10 cellular contexts compared by ENCODE assay signal in genomic region chr19:16259385-16260159, GRCh38.
A peak's percentile ranks its signal among the peaks of the same experiment; 100 is the strongest.
DNase-seq lines count a peak whose midpoint lies in the region; ATAC-seq and TF ChIP-seq lines count a peak whose summit lies in the region.
"Had no signal": no experiment of that assay in that cellular context is flagged by ENCODE, and none has a peak within 500 bp of the region (broad histone marks: within the 10 kb centered on the region; RNA-seq: fewer than 3 reads in every experiment).

No MANE protein-coding gene starts in this region.

- no peaks in the 10 kb centered on the region for H3K36me3 ChIP-seq in MM.1S (replicated peaks; ENCODE audit: insufficient read depth, low read length)

- H3K4me1 Mint-ChIP-seq in activated T-helper 2 cell treated with anti-CD3 and anti-CD28 coated beads, Interferon-gamma antibody, Interleukin-2, Interleukin-4, amounts not matched to agents 10 μg/mL and 5 μg/mL and 100 μg/mL, durations not matched to agents 14 hours and 24 hours and 36 hours (ENCODE audit: low read depth), result peaks cover 32% of the 10 kb centered on the region

- H3K27ac Mint-ChIP-seq in activated T-helper 2 cell treated with anti-CD3 and anti-CD28 coated beads, Interferon-gamma antibody, Interleukin-2, Interleukin-4, amounts not matched to agents 10 μg/mL and 5 μg/mL and 100 μg/mL, durations not matched to agents 14 hours and 24 hours and 36 hours, result no peak overlapping the region

- H3K4me3 ChIP-seq in MM.1S (ENCODE audit: low read length) (0 out of 2 replicates have a peak overlapping the region, but pooled peaks have one; percentile 4), right cardiac atrium (ENCODE audit: low read length) (no peak overlapping the region)

- no peaks in the 10 kb centered on the region for H3K36me3 Mint-ChIP-seq in activated T-helper 2 cell treated with anti-CD3 and anti-CD28 coated beads, Interferon-gamma antibody, Interleukin-2, Interleukin-4, amounts not matched to agents 10 μg/mL and 5 μg/mL and 100 μg/mL, durations not matched to agents 14 hours and 24 hours and 36 hours (ENCODE audit: low read depth)

- no peak for TF ChIP-seq CTCF in MM.1S (IDR thresholded peaks at IDR 0.05; ENCODE audit: low read length)

- no peaks in the 10 kb centered on the region for H3K9me3 ChIP-seq in MM.1S (replicated peaks; ENCODE audit: insufficient read depth, low read length)
- H3K9me3 ChIP-seq in right cardiac atrium (ENCODE audit: control insufficient read depth, low read length), result no peaks in the 10 kb centered on the region

- peak; percentile 51 for ATAC-seq in GM19043 (IDR thresholded peaks at IDR 0.05; ENCODE audit: low read depth, unreplicated experiment)
- ATAC-seq in right cardiac atrium, result no peak
- ATAC-seq: Panc1 had no signal

- no peaks in the 10 kb centered on the region for H3K79me2 ChIP-seq in MM.1S (ENCODE audit: low read length)

- no peaks in the 10 kb centered on the region for H4K20me1 ChIP-seq in MM.1S (ENCODE audit: insufficient read depth, low read length)

- peak overlapping the region; percentile 35; the same call in 1 of the 2 replicates for H2AFZ ChIP-seq in MM.1S (ENCODE audit: low read length)

- intact Hi-C loops in right cardiac atrium (cut with DNase I), result loop anchor here in 1 of 4 donors (5.0 to 10.0 kb wide), 2 partner anchors 65 to 123 kb away; partner anchors contain the start of gene KLF2
- intact Hi-C loops in activated T-helper 2 cell treated with anti-CD3 and anti-CD28 coated beads, Interferon-gamma antibody, Interleukin-2, Interleukin-4, amounts not matched to agents 10 μg/mL and 5 μg/mL and 100 μg/mL, durations not matched to agents 14 hours and 24 hours and 36 hours (cut with micrococcal nuclease), result no loop called here

- H3F3A ChIP-seq in MM.1S (ENCODE audit: insufficient read depth, low read length), result no peaks in the 10 kb centered on the region; the same call in 1 of the 2 replicates

- peak overlapping the region; percentile 30; the same call in 1 of the 2 replicates for H3K27ac ChIP-seq in MM.1S (ENCODE audit: low read length)
- H3K27ac ChIP-seq in right cardiac atrium (ENCODE audit: low read length), result peak overlapping the region; percentile 99

- peak overlapping the region; percentile 40; the same call in 1 of the 2 replicates for H3K4me2 ChIP-seq in MM.1S (ENCODE audit: low read depth, low read length)

- H3K27me3 Mint-ChIP-seq in activated T-helper 2 cell treated with anti-CD3 and anti-CD28 coated beads, Interferon-gamma antibody, Interleukin-2, Interleukin-4, amounts not matched to agents 10 μg/mL and 5 μg/mL and 100 μg/mL, durations not matched to agents 14 hours and 24 hours and 36 hours (ENCODE audit: low read depth), result peaks cover 12% of the 10 kb centered on the region

- H3K27me3 ChIP-seq in MM.1S (replicated peaks; ENCODE audit: insufficient read depth, low read length), result no peaks in the 10 kb centered on the region; the same call in 1 of the 2 replicates
- no peaks in the 10 kb centered on the region for H3K27me3 ChIP-seq in right cardiac atrium (ENCODE audit: control insufficient read depth, insufficient read depth)

- DNase-seq in ACHN (peak; percentile 4), MM.1S (peak; percentile 25), right cardiac atrium (peak in 2 of 3 donors; percentile 70 to 74), AG08395 (ENCODE audit: low spot score) (no peak), dedifferentiated amniotic fluid mesenchymal stem cell (ENCODE audit: extremely low spot score) (no peak), HUDEP-2 (lab: John Stamatoyannopoulos, UW; ENCODE audit: unreplicated experiment in 76 of 76) (no peak)
- no peak for DNase-seq in activated T-helper 2 cell treated with anti-CD3 and anti-CD28 coated beads, Interferon-gamma antibody, Interleukin-2, Interleukin-4, amounts not matched to agents 10 μg/mL and 5 μg/mL and 100 μg/mL, durations not matched to agents 14 hours and 24 hours and 36 hours (ENCODE audit: low spot score)
- DNase-seq: DMS153 had no signal

- no peaks in the 10 kb centered on the region for H3K9me2 ChIP-seq in MM.1S (replicated peaks; ENCODE audit: insufficient read depth, low read length)

- no peaks in the 10 kb centered on the region for H3K9me3 Mint-ChIP-seq in activated T-helper 2 cell treated with anti-CD3 and anti-CD28 coated beads, Interferon-gamma antibody, Interleukin-2, Interleukin-4, amounts not matched to agents 10 μg/mL and 5 μg/mL and 100 μg/mL, durations not matched to agents 14 hours and 24 hours and 36 hours

- in situ Hi-C loops in ACHN (cut with HindIII; ENCODE audit: low pct_ligation_motif_present, low pct_unique_long_range_greater_than_20kb, low sequenced_read_pairs), result no loop called here

- H3K9ac ChIP-seq in MM.1S (ENCODE audit: low read length), result no peak overlapping the region

- WGBS in right cardiac atrium, result 78% methylated on average over 22 of the region's 22 CpGs

- H3K4me1 ChIP-seq in MM.1S (ENCODE audit: low read length) (peaks cover 13% of the 10 kb centered on the region), right cardiac atrium (ENCODE audit: control insufficient read depth, insufficient read depth, low read length) (peaks cover 15% of the 10 kb centered on the region)

- no peak overlapping the region for H3K4me3 Mint-ChIP-seq in activated T-helper 2 cell treated with anti-CD3 and anti-CD28 coated beads, Interferon-gamma antibody, Interleukin-2, Interleukin-4, amounts not matched to agents 10 μg/mL and 5 μg/mL and 100 μg/mL, durations not matched to agents 14 hours and 24 hours and 36 hours (ENCODE audit: low read depth)

Comparison
In these comparisons a context has a peak if more than half of its experiments do, and no peak if none do; other contexts are left out.
1. DNase-seq: peak in ACHN (single experiment), MM.1S (single experiment) and right cardiac atrium (2 of 3); none in AG08395 (single experiment), dedifferentiated amniotic fluid mesenchymal stem cell (single experiment), HUDEP-2 (0 of 76) and activated T-helper 2 cell treated with anti-CD3 and anti-CD28 coated beads, Interferon-gamma antibody, Interleukin-2, Interleukin-4, amounts not matched to agents 10 μg/mL and 5 μg/mL and 100 μg/mL, durations not matched to agents 14 hours and 24 hours and 36 hours (single experiment).